In the genomic region with DNA sequence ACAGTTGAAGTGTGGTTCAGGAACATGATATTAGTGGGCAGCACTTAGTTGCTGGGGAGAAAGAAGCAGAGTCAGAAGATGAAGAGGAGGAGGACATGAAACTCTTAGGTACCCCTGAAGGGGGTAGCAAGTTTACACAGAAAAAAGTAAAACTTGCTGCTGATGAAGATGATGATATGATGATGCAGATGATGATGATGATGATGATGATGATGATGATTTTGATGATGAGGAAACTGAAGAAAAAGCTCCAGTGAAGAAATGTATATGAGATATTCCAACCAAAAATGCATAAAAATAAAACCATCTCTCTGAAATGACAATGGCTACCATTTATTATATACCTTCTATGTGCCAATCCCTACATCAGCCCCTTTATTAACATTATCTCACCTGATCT, we compare ENCODE assay signal across 9 cellular contexts. TPM values are rescaled to one million over a fixed set of nuclear protein-coding genes. Genes with fewer than 3 reads are reported as not detected.
"Had no signal": no experiment of that assay in that cellular context is flagged by ENCODE, and none has a peak within 500 bp of the region (broad histone marks: within the 10 kb centered on the region; RNA-seq: fewer than 3 reads in every experiment).

No MANE protein-coding gene starts in this region.

- H3K4me3 ChIP-seq: GM12878 had no signal

- FAIRE-seq: G401.6, GM12878, GM12891, GM12892, GM18507, GM19239 had no signal

- DNase-seq: GDM1, GF-D8 had no signal

- ATAC-seq: GM12878 had no signal

RNA-seq across cellular contexts. Expression of a gene that starts 39.9 kb away (rescaled TPM):
- total RNA-seq: G401 had no signal
- polyA plus RNA-seq: GM12878 had no signal
